In the genomic region with DNA sequence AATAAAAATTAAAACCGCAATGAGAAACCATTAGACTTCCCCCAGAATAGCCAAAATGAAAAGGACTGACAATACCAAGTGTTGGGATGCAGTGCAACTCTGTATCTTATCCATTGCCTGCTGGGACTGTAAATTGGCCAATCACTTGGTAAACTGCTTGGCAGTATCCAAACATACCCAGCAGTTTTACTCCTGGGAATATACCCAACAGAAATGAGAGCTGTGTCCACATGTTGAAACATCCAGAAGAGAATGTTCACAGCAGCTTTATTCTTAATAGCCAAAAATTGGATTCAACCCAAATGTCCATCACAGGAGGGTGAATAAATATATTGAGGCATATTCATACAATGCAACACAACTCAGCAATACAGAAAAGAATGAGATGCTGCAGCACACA, we compare ENCODE assay signal across 17 cellular contexts.
"Had no signal": no experiment of that assay in that cellular context is flagged by ENCODE, and none has a peak within 500 bp of the region (broad histone marks: within the 10 kb centered on the region; RNA-seq: fewer than 3 reads in every experiment).

No MANE protein-coding gene starts in this region.

- H3K27ac ChIP-seq: colonic mucosa, heart right ventricle, pancreas had no signal

- H3K4me3 ChIP-seq: colonic mucosa, heart right ventricle, mucosa of descending colon, pancreas, smooth muscle cell had no signal

- DNase-seq: colonic mucosa; effector CD4-positive, alpha-beta T cell; endodermal cell; erythroblast; foreskin melanocyte; heart right ventricle; islet precursor cell; mucosa of descending colon; natural killer cell; pancreas; right cardiac atrium; stimulated activated CD4-positive, alpha-beta T cell treated with anti-CD3 and anti-CD28 coated beads, Interleukin-2, amount 100 ng/mL, for 48 hours; stimulated activated naive CD4-positive, alpha-beta T cell treated with Interleukin-2 at 50 U/mL for 16 hours; trophoblast cell had no signal

- H3K27me3 ChIP-seq: colonic mucosa, heart right ventricle, pancreas had no signal

- H3K4me1 ChIP-seq: pancreas had no signal

- H3K9me3 ChIP-seq: colonic mucosa, heart right ventricle, mucosa of descending colon, pancreas had no signal

- H3K4me2 ChIP-seq: smooth muscle cell had no signal

- H3K36me3 ChIP-seq: colonic mucosa, heart right ventricle, pancreas had no signal

- ATAC-seq: heart right ventricle, left lobe of liver, mucosa of descending colon, natural killer cell, pancreas, right cardiac atrium had no signal

- FAIRE-seq: endothelial cell of umbilical vein, pancreas had no signal
